ENCODE assay signal across 25 cellular contexts in genomic region chr7:156105337-156106106, GRCh38.
DNase-seq lines count a peak whose midpoint lies in the region; ATAC-seq and TF ChIP-seq lines count a peak whose summit lies in the region.
"Had no signal": no experiment of that assay in that cellular context is flagged by ENCODE, and none has a peak within 500 bp of the region (broad histone marks: within the 10 kb centered on the region; RNA-seq: fewer than 3 reads in every experiment).

No MANE protein-coding gene starts in this region.

- H3K36me3 Mint-ChIP-seq in H9 (ENCODE audit: insufficient read depth in 1 of 3, low read depth in 3 of 3) (no peaks in the 10 kb centered on the region), osteocyte (ENCODE audit: unreplicated experiment) (no peaks in the 10 kb centered on the region)

- no peak overlapping the region for H3K4me2 ChIP-seq in H9 (ENCODE audit: insufficient read depth, insufficient read length, low read length)
- H3K4me2 ChIP-seq: BLaER1 had no signal

- H3K79me1 ChIP-seq in H9 (ENCODE audit: insufficient read depth, low read depth, low read length, poor library complexity, severe bottlenecking) = no peaks in the 10 kb centered on the region

- no peak overlapping the region for H3K4ac ChIP-seq in H9 (ENCODE audit: low read depth, low read length)

- DNase-seq in NCI-H1092 treated with DMSO at 0.1 percent for 48 hours (lab: John Stamatoyannopoulos, UW) (peak; percentile 28), NCI-H1092 (lab: John Stamatoyannopoulos, UW) (no peak), H9 (no peak), islet precursor cell (peak; percentile 65), osteocyte (ENCODE audit: extremely low spot score, unreplicated experiment) (peak; percentile 84), NOMO-1 treated with dmso at 0.1 percent for 144 hours (lab: John Stamatoyannopoulos, UW; ENCODE audit: unreplicated experiment) (no peak), DMS153 treated with DMSO at 0.1 percent for 48 hours (lab: John Stamatoyannopoulos, UW; ENCODE audit: unreplicated experiment) (no peak)
- DNase-seq: ACHN; CD4-positive, alpha-beta T cell; COR-L47; DMS 273 treated with DMSO at 0.1 percent for 48 hours; GF-D8; KBM-7; NCI-H1694; NCI-H226; NCI-H510A treated with DMSO at 0.1 percent for 48 hours; NCI-H748 treated with DMSO at 0.1 percent for 48 hours; OCI-M1; T-helper 1 cell had no signal

- H3K23ac ChIP-seq in H9 (ENCODE audit: insufficient read length, low read depth, low read length) = no peak overlapping the region

- no peak overlapping the region for H4K8ac ChIP-seq in H9 (replicated peaks; ENCODE audit: insufficient read length, low read depth, low read length)

- H3K27me3 Mint-ChIP-seq in H9 (ENCODE audit: low read depth) (peaks cover 5% of the 10 kb centered on the region), osteocyte (ENCODE audit: unreplicated experiment) (no peaks in the 10 kb centered on the region)
- H3K27me3 Mint-ChIP-seq: CD4-positive, alpha-beta T cell had no signal

- no peak overlapping the region for H3K9ac ChIP-seq in H9 (ENCODE audit: extremely low read depth, insufficient read length, low read length)
- H3K9ac ChIP-seq: BLaER1 had no signal

- H3K23me2 ChIP-seq in H9 (ENCODE audit: insufficient read length, low read depth, low read length, poor library complexity, severe bottlenecking) = no peaks in the 10 kb centered on the region

- H3K27me3 ChIP-seq in H9 (ENCODE audit: insufficient read depth, low read length) = no peaks in the 10 kb centered on the region
- H3K27me3 ChIP-seq: BLaER1, SJSA1 had no signal

- peaks cover 3 to 9% of the 10 kb centered on the region in 2 experiments; a peak in 2 of 4 replicates for H3K4me1 Mint-ChIP-seq in H9
- no peaks in the 10 kb centered on the region for H3K4me1 Mint-ChIP-seq in osteocyte (ENCODE audit: unreplicated experiment)

- no peak overlapping the region for H2BK20ac ChIP-seq in H9 (ENCODE audit: low read depth, low read length, poor library complexity, severe bottlenecking)

- no peak overlapping the region for H3K27ac ChIP-seq in H9 (ENCODE audit: insufficient read length, low read depth, low read length)
- H3K27ac ChIP-seq: 22Rv1, BLaER1, HL-60, SJSA1 had no signal

- no peak overlapping the region for H2BK5ac ChIP-seq in H9 (ENCODE audit: insufficient read length, low read length)

- no peak overlapping the region for H3T11ph ChIP-seq in H9 (ENCODE audit: low read length)

- no peak overlapping the region for H3K27ac Mint-ChIP-seq in H9
- H3K27ac Mint-ChIP-seq in osteocyte (ENCODE audit: unreplicated experiment) = no peak overlapping the region
- H3K27ac Mint-ChIP-seq: CD4-positive, alpha-beta T cell had no signal

- no peak overlapping the region for H4K91ac ChIP-seq in H9 (ENCODE audit: insufficient read length, low read depth, low read length)

- no peaks in the 10 kb centered on the region; a peak in 1 of 5 replicates for H3K9me3 Mint-ChIP-seq in H9
- H3K9me3 Mint-ChIP-seq in osteocyte (ENCODE audit: unreplicated experiment) = peaks cover 6% of the 10 kb centered on the region
- H3K9me3 Mint-ChIP-seq: CD4-positive, alpha-beta T cell had no signal

- no peak overlapping the region for H2BK120ac ChIP-seq in H9 (ENCODE audit: low read depth, low read length, poor library complexity, severe bottlenecking)

- no peak overlapping the region for H2BK15ac ChIP-seq in H9 (ENCODE audit: low read depth, low read length)

- no peak overlapping the region for H2AFZ ChIP-seq in H9 (ENCODE audit: low read length)

- no peak overlapping the region for H3K18ac ChIP-seq in H9 (ENCODE audit: insufficient read length, low read depth, low read length)

- no peak overlapping the region for H3K56ac ChIP-seq in H9 (ENCODE audit: insufficient read length, low read depth, low read length)

- H3K4me3 Mint-ChIP-seq in H9 (no peak overlapping the region), osteocyte (ENCODE audit: unreplicated experiment) (no peak overlapping the region)
- H3K4me3 Mint-ChIP-seq: CD4-positive, alpha-beta T cell had no signal

- H3K4me1 ChIP-seq in H9 (ENCODE audit: insufficient read depth, low read length) = no peaks in the 10 kb centered on the region
- H3K4me1 ChIP-seq: BLaER1, SJSA1 had no signal

- H3K14ac ChIP-seq in H9 (ENCODE audit: insufficient read depth, low read length) = peak overlapping the region; percentile 16; the same call in 1 of the 2 replicates

- no peak overlapping the region for H2AK5ac ChIP-seq in H9 (ENCODE audit: insufficient read length, low read length)

- no peak overlapping the region for H4K5ac ChIP-seq in H9 (ENCODE audit: insufficient read length, low read depth, low read length)

- H3K79me2 ChIP-seq in H9 (ENCODE audit: insufficient read depth, low read length) = no peaks in the 10 kb centered on the region

- TF ChIP-seq CTCF in H9 (conservative IDR thresholded peaks at IDR 0.05) (no peak), osteocyte (IDR thresholded peaks at IDR 0.05) (no peak)

- H4K20me1 ChIP-seq in H9 (ENCODE audit: control insufficient read depth, insufficient read depth, insufficient read length) = no peaks in the 10 kb centered on the region
- H4K20me1 ChIP-seq: BLaER1 had no signal

- H3K9me3 ChIP-seq in H9 (ENCODE audit: control insufficient read depth, low read depth, low read length) = no peaks in the 10 kb centered on the region
- H3K9me3 ChIP-seq: BLaER1, SJSA1 had no signal

- no peak for ATAC-seq in HG02763 (IDR thresholded peaks at IDR 0.05; ENCODE audit: unreplicated experiment)
- ATAC-seq: HepG2 had no signal

- no peak overlapping the region for H2BK12ac ChIP-seq in H9 (ENCODE audit: insufficient read length, low read depth, low read length)

- WGBS in H9 (ENCODE audit: extremely low coverage, insufficient read length, low lambda C conversion rate) = no CpG with 5 or more reads among the region's 34 CpGs

Comparison
In these comparisons a context has a peak if more than half of its experiments do, and no peak if none do; other contexts are left out.
1. DNase-seq: peak in NCI-H1092 treated with DMSO at 0.1 percent for 48 hours (single experiment), islet precursor cell (single experiment) and osteocyte (single experiment); none in NCI-H1092 (single experiment), H9 (single experiment), NOMO-1 treated with dmso at 0.1 percent for 144 hours (single experiment) and DMS153 treated with DMSO at 0.1 percent for 48 hours (single experiment).